In genomic region chr7:66740302-66740979, GRCh38 we compare ENCODE assay signal across 8 cellular contexts. TPM values are rescaled to one million over a fixed set of nuclear protein-coding genes. Genes with fewer than 3 reads are reported as not detected.
DNase-seq lines count a peak whose midpoint lies in the region; ATAC-seq and TF ChIP-seq lines count a peak whose summit lies in the region.

Gene RABGEF1 (plus strand): TSS chr7:66740733. CDS start chr7:66771900, 31,167 bp downstream.

- ATAC-seq in HG02763 (IDR thresholded peaks at IDR 0.05; ENCODE audit: unreplicated experiment) (peak; percentile 80), thoracic aorta (ENCODE audit: insufficient number of reproducible peaks, low FRiP score, low read depth) (peak; percentile 83)
- ATAC-seq in activated naive CD8-positive, alpha-beta T cell treated with anti-CD3 and anti-CD28 coated beads, Interleukin-2, amount 10 ng/mL, durations not matched to agents 7 days and 5 days (ENCODE audit: low read depth): peak; percentile 96

- H4K20me1 ChIP-seq in SU-DHL-6 (ENCODE audit: low read depth, low read length): peaks cover 3% of the 10 kb centered on the region; the same call in 1 of the 2 replicates

- peaks cover 35% of the 10 kb centered on the region for H3F3A ChIP-seq in SU-DHL-6 (ENCODE audit: insufficient read depth)

- H3K36me3 ChIP-seq in SU-DHL-6 (ENCODE audit: low read length): no peaks in the 10 kb centered on the region
- H3K36me3 ChIP-seq in thoracic aorta: peaks cover 7% of the 10 kb centered on the region

- H3K27me3 ChIP-seq in SU-DHL-6 (ENCODE audit: low read length) (no peaks in the 10 kb centered on the region), thoracic aorta (replicated peaks; ENCODE audit: insufficient read depth) (no peaks in the 10 kb centered on the region)

- POLR2A ChIA-PET in activated naive CD8-positive, alpha-beta T cell treated with anti-CD3 and anti-CD28 coated beads, Interleukin-2, amount 10 ng/mL, durations not matched to agents 7 days and 5 days (lab: Charles Lee): interaction anchor here (0.7 to 2.5 kb wide), 11 partner anchors 46 to 626 kb away, joined by 3 to 17 read pairs (median 6); partner anchors contain the start of genes CRCP, KCTD7 and SBDS

- TF ChIP-seq CTCF in GM12875 (IDR thresholded peaks at IDR 0.05; ENCODE audit: borderline replicate concordance, insufficient read depth, low read depth, low read length): no peak
- TF ChIP-seq CTCF in SU-DHL-6 (IDR thresholded peaks at IDR 0.05; ENCODE audit: insufficient read depth, low read length, poor library complexity, severe bottlenecking): no peak
- TF ChIP-seq CTCF in osteocyte (IDR thresholded peaks at IDR 0.05): no peak
- no peak for TF ChIP-seq CTCF in thoracic aorta (IDR thresholded peaks at IDR 0.05)

- H3K9me3 Mint-ChIP-seq in activated naive CD8-positive, alpha-beta T cell treated with anti-CD3 and anti-CD28 coated beads, Interleukin-2, amount 10 ng/mL, durations not matched to agents 7 days and 5 days: peaks cover 10% of the 10 kb centered on the region
- H3K9me3 Mint-ChIP-seq in osteocyte (ENCODE audit: unreplicated experiment): peaks cover 9% of the 10 kb centered on the region

- peak within 1 kb of the TSS; percentile 68 for H3K4me2 ChIP-seq in SU-DHL-6 (ENCODE audit: low read depth, low read length, poor library complexity, severe bottlenecking)

- peak within 1 kb of the TSS; percentile 72 for H3K27ac ChIP-seq in SU-DHL-6 (ENCODE audit: low read depth, low read length)
- H3K27ac ChIP-seq in thoracic aorta: peak within 1 kb of the TSS; percentile 89 to 99

- H3K36me3 Mint-ChIP-seq in activated naive CD8-positive, alpha-beta T cell treated with anti-CD3 and anti-CD28 coated beads, Interleukin-2, amount 10 ng/mL, durations not matched to agents 7 days and 5 days: peaks cover 23% of the 10 kb centered on the region
- peaks cover 16% of the 10 kb centered on the region for H3K36me3 Mint-ChIP-seq in osteocyte (ENCODE audit: unreplicated experiment)

- intact Hi-C loops in head of caudate nucleus (cut with DNase I): no loop called here

- peak within 1 kb of the TSS; percentile 61 for H2AFZ ChIP-seq in SU-DHL-6 (ENCODE audit: low read depth, low read length, severe bottlenecking)

- no peaks in the 10 kb centered on the region for H3K27me3 Mint-ChIP-seq in activated naive CD8-positive, alpha-beta T cell treated with anti-CD3 and anti-CD28 coated beads, Interleukin-2, amount 10 ng/mL, durations not matched to agents 7 days and 5 days
- no peaks in the 10 kb centered on the region for H3K27me3 Mint-ChIP-seq in osteocyte (ENCODE audit: unreplicated experiment)

- H3K4me1 Mint-ChIP-seq in activated naive CD8-positive, alpha-beta T cell treated with anti-CD3 and anti-CD28 coated beads, Interleukin-2, amount 10 ng/mL, durations not matched to agents 7 days and 5 days: peaks cover 10% of the 10 kb centered on the region
- H3K4me1 Mint-ChIP-seq in osteocyte (ENCODE audit: unreplicated experiment): peaks cover 23% of the 10 kb centered on the region

- peaks cover 70% of the 10 kb centered on the region for H3K79me2 ChIP-seq in SU-DHL-6 (ENCODE audit: insufficient read depth, low read length)

- peak within 1 kb of the TSS; percentile 96 for H3K4me3 Mint-ChIP-seq in activated naive CD8-positive, alpha-beta T cell treated with anti-CD3 and anti-CD28 coated beads, Interleukin-2, amount 10 ng/mL, durations not matched to agents 7 days and 5 days
- peak within 1 kb of the TSS; percentile 92 for H3K4me3 Mint-ChIP-seq in osteocyte (ENCODE audit: unreplicated experiment)

- H3K9ac ChIP-seq in SU-DHL-6 (ENCODE audit: low read length): peak within 1 kb of the TSS; percentile 92

- peak; percentile 98 for DNase-seq in NCI-H1417 (lab: John Stamatoyannopoulos, UW)
- DNase-seq in activated naive CD8-positive, alpha-beta T cell treated with anti-CD3 and anti-CD28 coated beads, Interleukin-2, amount 10 ng/mL, durations not matched to agents 7 days and 5 days: peak; percentile 97
- DNase-seq in head of caudate nucleus: peak; percentile 93 to 99 (median 98)
- DNase-seq in osteocyte (ENCODE audit: extremely low spot score, unreplicated experiment): peak; percentile 98
- peak; percentile 95 for DNase-seq in thoracic aorta (ENCODE audit: low spot score)

- peak within 1 kb of the TSS; percentile 99 for H3K4me3 ChIP-seq in GM12875 (ENCODE audit: low read depth, low read length)
- H3K4me3 ChIP-seq in SU-DHL-6 (ENCODE audit: insufficient read depth, low read length, poor library complexity, severe bottlenecking): peak within 1 kb of the TSS; percentile 82
- H3K4me3 ChIP-seq in thoracic aorta: peak within 1 kb of the TSS; percentile 78

- peaks cover 0 to 30% of the 10 kb centered on the region in 2 donors for H3K4me1 ChIP-seq in thoracic aorta (ENCODE audit: control insufficient read depth in 1 of 2, low read depth in 2 of 2)

- no peaks in the 10 kb centered on the region for H3K9me2 ChIP-seq in SU-DHL-6 (replicated peaks; ENCODE audit: insufficient read depth, low read length)

- peak within 1 kb of the TSS; percentile 99 for H3K27ac Mint-ChIP-seq in activated naive CD8-positive, alpha-beta T cell treated with anti-CD3 and anti-CD28 coated beads, Interleukin-2, amount 10 ng/mL, durations not matched to agents 7 days and 5 days
- H3K27ac Mint-ChIP-seq in osteocyte (ENCODE audit: unreplicated experiment): peak within 1 kb of the TSS; percentile 97

- H3K9me3 ChIP-seq in SU-DHL-6 (ENCODE audit: insufficient read depth, low read length): no peaks in the 10 kb centered on the region
- peaks cover 4% of the 10 kb centered on the region for H3K9me3 ChIP-seq in thoracic aorta

RNA-seq across cellular contexts. Expression of gene RABGEF1, which starts in this region (rescaled TPM):
- 10 to 100 TPM; 24.7 to 25.8 TPM for total RNA-seq in activated naive CD8-positive, alpha-beta T cell treated with anti-CD3 and anti-CD28 coated beads, Interleukin-2, amount 10 ng/mL, durations not matched to agents 7 days and 5 days
- total RNA-seq in osteocyte (25.3 and 25.9 TPM in 2 replicates), thoracic aorta (10 to 100 TPM; 34.9 to 42.0 TPM)

Comparison
In these comparisons a context has a peak if more than half of its experiments do, and no peak if none do; other contexts are left out.
1. Peak in every context shown above with its lines: DNase-seq, ATAC-seq, H3K4me3 ChIP-seq and H3K27ac ChIP-seq.